In the genomic region with DNA sequence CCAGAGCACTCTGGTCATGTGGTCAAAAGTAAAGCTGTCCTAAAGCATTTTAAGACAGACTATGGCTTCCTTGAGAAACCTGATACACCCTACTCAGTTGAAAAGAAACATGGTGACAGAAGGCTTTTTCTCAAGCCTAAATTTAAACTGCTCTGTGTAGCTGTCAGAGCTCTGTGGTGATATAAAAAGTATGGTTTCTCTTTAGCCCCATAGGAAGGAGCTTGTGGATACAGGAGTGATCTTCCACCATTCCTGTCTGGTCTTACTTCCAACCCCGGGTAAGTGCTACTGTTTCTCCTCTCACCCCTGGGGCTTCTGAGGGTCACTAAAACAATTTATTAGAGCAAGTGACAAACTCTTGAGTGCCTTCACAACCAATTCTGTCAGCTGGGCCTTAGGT, we compare ENCODE assay signal across 17 cellular contexts. TPM values are rescaled to one million over a fixed set of nuclear protein-coding genes. Genes with fewer than 3 reads are reported as not detected.
DNase-seq lines count a peak whose midpoint lies in the region; ATAC-seq and TF ChIP-seq lines count a peak whose summit lies in the region.
"Had no signal": no experiment of that assay in that cellular context is flagged by ENCODE, and none has a peak within 500 bp of the region (broad histone marks: within the 10 kb centered on the region; RNA-seq: fewer than 3 reads in every experiment).

No MANE protein-coding gene starts in this region.

- H3K9ac ChIP-seq in BLaER1 treated with 17β-estradiol and CSF1 and Interleukin-3, amounts not matched to agents 10 nM and 100 nM = 0 out of 22 replicates have a peak overlapping the region, but pooled peaks of 3 of the 11 experiments have one; percentile 0 to 41 (median 21)

- peak overlapping the region in 1 of 11 experiments; percentile 11; a peak in 2 of 22 replicates for H3K27ac ChIP-seq in BLaER1 treated with 17β-estradiol and CSF1 and Interleukin-3, amounts not matched to agents 10 nM and 100 nM
- H3K27ac ChIP-seq in ascending aorta = peak overlapping the region; percentile 71 to 76
- H3K27ac ChIP-seq: prostate gland, vagina had no signal

- H4K20me1 ChIP-seq in BLaER1 treated with 17β-estradiol and CSF1 and Interleukin-3, amounts not matched to agents 10 nM and 100 nM = peaks cover 74 to 100% (median 99%) of the 10 kb centered on the region in 11 experiments

- peak overlapping the region; percentile 41 to 92 (median 80); a peak in 19 of 22 replicates for H3K4me2 ChIP-seq in BLaER1 treated with 17β-estradiol and CSF1 and Interleukin-3, amounts not matched to agents 10 nM and 100 nM

- DNase-seq in LHCN-M2 (ENCODE audit: low read depth) (peak; percentile 19), ascending aorta (ENCODE audit: low spot score in 2 of 2) (no peak), kidney tubule cell (ENCODE audit: low spot score) (peak; percentile 2), T-helper 2 cell (no peak), SKM-1 (lab: John Stamatoyannopoulos, UW; ENCODE audit: unreplicated experiment) (no peak)
- DNase-seq in stimulated activated naive CD8-positive, alpha-beta T cell treated with anti-CD3 and anti-CD28 coated beads, Interleukin-15, Interleukin-2, amounts not matched to agents 100 U/mL and 50 U/mL, for 24 hours = no peak
- DNase-seq: activated CD4-positive, alpha-beta memory T cell treated with anti-CD3 and anti-CD28 coated beads for 36 hours; aorta; effector CD8-positive, alpha-beta T cell; EL; islet precursor cell; stimulated activated CD4-positive, alpha-beta T cell treated with anti-CD3 and anti-CD28 coated beads, Interleukin-2, amount 100 ng/mL, for 24 hours had no signal

- H3K9me3 ChIP-seq in BLaER1 treated with 17β-estradiol and CSF1 and Interleukin-3, amounts not matched to agents 10 nM and 100 nM (replicated peaks in 1 of 11) = no peaks in the 10 kb centered on the region
- no peaks in the 10 kb centered on the region for H3K9me3 ChIP-seq in ascending aorta
- H3K9me3 ChIP-seq: prostate gland, vagina had no signal

- ATAC-seq in GM18502 (IDR thresholded peaks at IDR 0.05; ENCODE audit: poor library complexity, unreplicated experiment) = no peak
- no peak for ATAC-seq in stimulated activated naive CD8-positive, alpha-beta T cell treated with anti-CD3 and anti-CD28 coated beads, Interleukin-15, Interleukin-2, amounts not matched to agents 100 U/mL and 50 U/mL, for 24 hours
- ATAC-seq: activated T-helper 17 cell treated with anti-CD3 and anti-CD28 coated beads, Interleukin-2, amount 50 U/mL, for 72 hours had no signal

- intact Hi-C loops in ascending aorta (cut with DNase I) = no loop called here

- no peaks in the 10 kb centered on the region for H3K27me3 ChIP-seq in BLaER1 treated with 17β-estradiol and CSF1 and Interleukin-3, amounts not matched to agents 10 nM and 100 nM
- no peaks in the 10 kb centered on the region for H3K27me3 ChIP-seq in ascending aorta
- H3K27me3 ChIP-seq: vagina had no signal

- no peak overlapping the region for H3K4me3 ChIP-seq in BLaER1 treated with 17β-estradiol and CSF1 and Interleukin-3, amounts not matched to agents 10 nM and 100 nM
- peak overlapping the region in 1 of 2 donors; percentile 15 for H3K4me3 ChIP-seq in ascending aorta
- H3K4me3 ChIP-seq: prostate gland, vagina had no signal

- peaks cover 0 to 8% (median 4%) of the 10 kb centered on the region in 11 experiments; a peak in 6 of 22 replicates for H3K36me3 ChIP-seq in BLaER1 treated with 17β-estradiol and CSF1 and Interleukin-3, amounts not matched to agents 10 nM and 100 nM
- H3K36me3 ChIP-seq in ascending aorta = no peaks in the 10 kb centered on the region
- H3K36me3 ChIP-seq: prostate gland, vagina had no signal

- TF ChIP-seq CTCF in ascending aorta (IDR thresholded peaks at IDR 0.05) = no peak

- H3K4me1 ChIP-seq in BLaER1 treated with 17β-estradiol and CSF1 and Interleukin-3, amounts not matched to agents 10 nM and 100 nM = peaks cover 61 to 99% (median 73%) of the 10 kb centered on the region in 10 experiments
- H3K4me1 ChIP-seq in ascending aorta = peaks cover 22 to 62% of the 10 kb centered on the region in 2 donors
- H3K4me1 ChIP-seq: prostate gland had no signal

RNA-seq across cellular contexts. Expression of a gene that starts 8.5 kb away (rescaled TPM):
- total RNA-seq in LHCN-M2 (2014; rRNA removed) (28.5 and 35.1 TPM in 2 replicates), ascending aorta (162 TPM)
- polyA plus RNA-seq in LHCN-M2 (2012) = 10.2 TPM

Comparison
In these comparisons a context has a peak if more than half of its experiments do, and no peak if none do; other contexts are left out.
1. DNase-seq: peak in LHCN-M2 (single experiment) and kidney tubule cell (single experiment); none in ascending aorta (0 of 2), T-helper 2 cell (0 of 5), SKM-1 (single experiment) and stimulated activated naive CD8-positive, alpha-beta T cell treated with anti-CD3 and anti-CD28 coated beads, Interleukin-15, Interleukin-2, amounts not matched to agents 100 U/mL and 50 U/mL, for 24 hours (single experiment).